Comparison of ENCODE assay signal across 11 cellular contexts in genomic region chr2:28663359-28663758, GRCh38.
A peak's percentile ranks its signal among the peaks of the same experiment; 100 is the strongest.
DNase-seq lines count a peak whose midpoint lies in the region; ATAC-seq, FAIRE-seq and TF ChIP-seq lines count a peak whose summit lies in the region.
"Had no signal": no experiment of that assay in that cellular context is flagged by ENCODE, and none has a peak within 500 bp of the region (broad histone marks: within the 10 kb centered on the region; RNA-seq: fewer than 3 reads in every experiment).

No MANE protein-coding gene starts in this region.

- H3K36me3 Mint-ChIP-seq in natural killer cell treated with Interleukin-12 subunit alpha and Interleukin-12 subunit beta and Interleukin-15 and Interleukin-18, amount 100 ng/mL, for 72 hours, result no peaks in the 10 kb centered on the region

- H3K27me3 ChIP-seq in left ventricle myocardium inferior (ENCODE audit: low read depth), result no peaks in the 10 kb centered on the region
- H3K27me3 ChIP-seq in stomach, result no peaks in the 10 kb centered on the region

- H3K4me1 ChIP-seq in left ventricle myocardium inferior (peaks cover 57% of the 10 kb centered on the region), stomach (peaks cover 42 to 81% (median 56%) of the 10 kb centered on the region in 4 donors)

- H3K9me3 Mint-ChIP-seq in natural killer cell treated with Interleukin-12 subunit alpha and Interleukin-12 subunit beta and Interleukin-15 and Interleukin-18, amount 100 ng/mL, for 72 hours, result peaks cover 1% of the 10 kb centered on the region

- intact Hi-C loops in left ventricle myocardium inferior (cut with micrococcal nuclease) (no loop called here), stomach (cut with DNase I; ENCODE audit: low total_unique reads) (no loop called here)

- H3K4me3 Mint-ChIP-seq in natural killer cell treated with Interleukin-12 subunit alpha and Interleukin-12 subunit beta and Interleukin-15 and Interleukin-18, amount 100 ng/mL, for 72 hours, result no peak overlapping the region

- WGBS in stomach, 5 donors, result 48 to 85% (median 75%) methylated on average over 1 of the region's 1 CpG

- DNase-seq in HCEC 1CT (peak; percentile 75), amniotic stem cell (lab: John Stamatoyannopoulos, UW) (peak; percentile 57), left ventricle myocardium inferior (no peak), stomach (no peak), D721Med (ENCODE audit: insufficient read length, low spot score) (no peak), retina (no peak)
- no peak for DNase-seq in natural killer cell treated with Interleukin-12 subunit alpha and Interleukin-12 subunit beta and Interleukin-15 and Interleukin-18, amount 100 ng/mL, for 72 hours (ENCODE audit: low spot score)
- DNase-seq: activated T-cell treated with anti-CD3 and anti-CD28 coated beads, Interleukin-2, amount 50 U/mL, for 48 hours; NCI-H1436 had no signal

- no peaks in the 10 kb centered on the region for H3K27me3 Mint-ChIP-seq in natural killer cell treated with Interleukin-12 subunit alpha and Interleukin-12 subunit beta and Interleukin-15 and Interleukin-18, amount 100 ng/mL, for 72 hours

- no peaks in the 10 kb centered on the region for H3K36me3 ChIP-seq in left ventricle myocardium inferior
- H3K36me3 ChIP-seq in stomach, result no peaks in the 10 kb centered on the region

- TF ChIP-seq POLR2A in stomach (IDR thresholded peaks at IDR 0.05), result no peak

- peak overlapping the region; percentile 87 for H3K27ac ChIP-seq in left ventricle myocardium inferior (replicated peaks)
- H3K27ac ChIP-seq in stomach, result peak overlapping the region; percentile 41 to 88 (median 81)

- no peak for FAIRE-seq in D721Med (lab: Jason Lieb, UNC)
- FAIRE-seq: endometrium had no signal

- TF ChIP-seq CTCF in left ventricle myocardium inferior (IDR thresholded peaks at IDR 0.05; ENCODE audit: borderline replicate concordance), result peak; percentile 31
- TF ChIP-seq CTCF in stomach (IDR thresholded peaks at IDR 0.05), result peak in 1 of 7 experiments; percentile 5
- TF ChIP-seq CTCF in D721Med (IDR thresholded peaks at IDR 0.05; ENCODE audit: insufficient read depth, missing control alignments), result no peak

- H3K4me3 ChIP-seq in left ventricle myocardium inferior (no peak overlapping the region), stomach (no peak overlapping the region)

- no peaks in the 10 kb centered on the region for H3K9me3 ChIP-seq in left ventricle myocardium inferior (replicated peaks)
- no peaks in the 10 kb centered on the region for H3K9me3 ChIP-seq in stomach

- no peak for ATAC-seq in natural killer cell treated with Interleukin-12 subunit alpha and Interleukin-12 subunit beta and Interleukin-15 and Interleukin-18, amount 100 ng/mL, for 72 hours
- ATAC-seq in GM21423 (IDR thresholded peaks at IDR 0.05; ENCODE audit: unreplicated experiment), result no peak

- TF ChIP-seq EP300 in stomach (IDR thresholded peaks at IDR 0.05), result no peak

- H3K4me1 Mint-ChIP-seq in natural killer cell treated with Interleukin-12 subunit alpha and Interleukin-12 subunit beta and Interleukin-15 and Interleukin-18, amount 100 ng/mL, for 72 hours (ENCODE audit: low read depth in 2 of 2), result peaks cover 4 to 7% of the 10 kb centered on the region in 2 donors

- H3K27ac Mint-ChIP-seq in natural killer cell treated with Interleukin-12 subunit alpha and Interleukin-12 subunit beta and Interleukin-15 and Interleukin-18, amount 100 ng/mL, for 72 hours, result no peak overlapping the region

Comparison
In these comparisons a context has a peak if more than half of its experiments do, and no peak if none do; other contexts are left out.
1. DNase-seq: peak in HCEC 1CT (single experiment) and amniotic stem cell (single experiment); none in left ventricle myocardium inferior (single experiment), stomach (single experiment), natural killer cell treated with Interleukin-12 subunit alpha and Interleukin-12 subunit beta and Interleukin-15 and Interleukin-18, amount 100 ng/mL, for 72 hours (single experiment), D721Med (single experiment) and retina (single experiment).